In the genomic region with DNA sequence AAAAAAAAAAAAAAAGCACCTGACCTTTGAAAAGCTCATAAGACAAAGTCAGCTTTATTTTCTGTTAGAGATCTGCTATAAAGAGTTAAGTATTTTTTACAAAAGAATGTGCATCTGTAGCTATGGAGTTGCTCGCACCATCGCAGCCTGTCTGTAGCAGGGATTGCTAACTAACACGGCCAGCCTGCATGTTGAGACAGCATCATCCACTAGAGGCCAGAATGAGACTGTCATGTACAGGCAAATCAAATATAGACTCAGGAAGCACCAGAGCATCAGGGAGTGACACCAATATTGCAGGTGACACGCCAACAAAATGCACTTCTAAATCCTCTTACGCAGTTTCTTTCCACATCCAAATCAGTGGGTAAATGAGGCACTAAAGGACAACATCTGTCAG, we compare ENCODE assay signal across 8 cellular contexts.
DNase-seq lines count a peak whose midpoint lies in the region; ATAC-seq and TF ChIP-seq lines count a peak whose summit lies in the region.

No MANE protein-coding gene starts in this region.

- H3K4me2 ChIP-seq in osteoblast (ENCODE audit: insufficient read depth, low read length): no peak overlapping the region

- peaks cover 5% of the 10 kb centered on the region for H3K27me3 Mint-ChIP-seq in activated T-helper 17 cell treated with anti-CD3 and anti-CD28 coated beads, Interleukin-2, amount 50 U/mL, for 72 hours

- H3K27me3 ChIP-seq in osteoblast (ENCODE audit: insufficient read depth, low read length): peaks cover 3% of the 10 kb centered on the region

- DNase-seq in COLO829 (ENCODE audit: low spot score) (peak; percentile 53), KBM-7 (peak; percentile 29), SHP77 (lab: John Stamatoyannopoulos, UW) (peak; percentile 31 to 55), fibroblast of the aortic adventitia (ENCODE audit: low read depth) (peak; percentile 65), osteoblast (ENCODE audit: insufficient read length, low spot score, missing footprints) (peak; percentile 62), NCI-H187 (lab: John Stamatoyannopoulos, UW) (no peak), NCI-H128 (lab: John Stamatoyannopoulos, UW; ENCODE audit: unreplicated experiment) (no peak)

- no peak for ATAC-seq in activated T-helper 17 cell treated with anti-CD3 and anti-CD28 coated beads, Interleukin-2, amount 50 U/mL, for 72 hours (replicated peaks)

- H3K36me3 ChIP-seq in osteoblast (ENCODE audit: insufficient read depth, low read length): no peaks in the 10 kb centered on the region

- H2AFZ ChIP-seq in osteoblast (ENCODE audit: low read length): no peak overlapping the region

- H3K4me1 ChIP-seq in osteoblast (ENCODE audit: insufficient read depth, low read length): no peaks in the 10 kb centered on the region

- H3K4me3 Mint-ChIP-seq in activated T-helper 17 cell treated with anti-CD3 and anti-CD28 coated beads, Interleukin-2, amount 50 U/mL, for 72 hours: no peak overlapping the region

- TF ChIP-seq CTCF in fibroblast of the aortic adventitia (IDR thresholded peaks at IDR 0.05; ENCODE audit: insufficient read depth, low read length) (peak; percentile 68), osteoblast (IDR thresholded peaks at IDR 0.05; ENCODE audit: extremely low read depth, low read depth, low read length) (peak; percentile 57)

- no peaks in the 10 kb centered on the region for H3K9me3 ChIP-seq in osteoblast (ENCODE audit: low read depth, low read length)

- H3K79me2 ChIP-seq in osteoblast (ENCODE audit: insufficient read depth, low read length): no peaks in the 10 kb centered on the region

- no peak overlapping the region for H3K27ac Mint-ChIP-seq in activated T-helper 17 cell treated with anti-CD3 and anti-CD28 coated beads, Interleukin-2, amount 50 U/mL, for 72 hours

- H3K9me3 Mint-ChIP-seq in activated T-helper 17 cell treated with anti-CD3 and anti-CD28 coated beads, Interleukin-2, amount 50 U/mL, for 72 hours: peaks cover 3% of the 10 kb centered on the region

- no peak overlapping the region for H3K4me3 ChIP-seq in fibroblast of the aortic adventitia (ENCODE audit: low read depth, low read length)
- H3K4me3 ChIP-seq in osteoblast (ENCODE audit: insufficient read depth, low read length): no peak overlapping the region

- in situ Hi-C loops in KBM-7 (cut with MboI; ENCODE audit: low pct_unique_long_range_greater_than_20kb, low sequenced_read_pairs): no loop called here

- no peaks in the 10 kb centered on the region for H3K36me3 Mint-ChIP-seq in activated T-helper 17 cell treated with anti-CD3 and anti-CD28 coated beads, Interleukin-2, amount 50 U/mL, for 72 hours (ENCODE audit: low read depth)

- no peaks in the 10 kb centered on the region for H3K4me1 Mint-ChIP-seq in activated T-helper 17 cell treated with anti-CD3 and anti-CD28 coated beads, Interleukin-2, amount 50 U/mL, for 72 hours

- no peaks in the 10 kb centered on the region for H4K20me1 ChIP-seq in osteoblast (ENCODE audit: insufficient read depth, low read length)

- no peak overlapping the region for H3K27ac ChIP-seq in osteoblast (ENCODE audit: low read depth, low read length)

Comparison
In these comparisons a context has a peak if more than half of its experiments do, and no peak if none do; other contexts are left out.
1. DNase-seq: peak in COLO829 (single experiment), KBM-7 (single experiment), SHP77 (2 of 2), fibroblast of the aortic adventitia (single experiment) and osteoblast (single experiment); none in NCI-H187 (0 of 2) and NCI-H128 (single experiment).